Comparison of ENCODE assay signal across 8 cellular contexts in genomic region chr1:43172532-43172972, GRCh38. TPM values are rescaled to one million over a fixed set of nuclear protein-coding genes. Genes with fewer than 3 reads are reported as not detected.
A peak's percentile ranks its signal among the peaks of the same experiment; 100 is the strongest.
DNase-seq lines count a peak whose midpoint lies in the region; ATAC-seq, FAIRE-seq and TF ChIP-seq lines count a peak whose summit lies in the region.

No MANE protein-coding gene starts in this region.

- BruUV-seq in endothelial cell of umbilical vein (replicated peaks; lab: Mats Ljungman, UMichigan) = no TSS peak

- peaks cover 3% of the 10 kb centered on the region for H3K9me3 Mint-ChIP-seq in activated CD4-positive, alpha-beta memory T cell treated with anti-CD3 and anti-CD28 coated beads, Interleukin-2, amount 10 ng/mL, durations not matched to agents 7 days and 5 days

- peaks cover 35% of the 10 kb centered on the region for H3K36me3 Mint-ChIP-seq in activated CD4-positive, alpha-beta memory T cell treated with anti-CD3 and anti-CD28 coated beads, Interleukin-2, amount 10 ng/mL, durations not matched to agents 7 days and 5 days (ENCODE audit: low read depth)

- peaks cover 12% of the 10 kb centered on the region for H3K4me1 ChIP-seq in endothelial cell of umbilical vein (ENCODE audit: control insufficient read depth, extremely low read depth, insufficient read depth, low read length)

- DNase-seq in AG10803 (ENCODE audit: low read depth) (peak; percentile 84), NCI-H69 (lab: John Stamatoyannopoulos, UW) (peak; percentile 88), endothelial cell of umbilical vein (ENCODE audit: low read depth, low spot score) (peak; percentile 77), middle frontal gyrus (ENCODE audit: extremely low spot score, low spot score) (peak; percentile 44)
- DNase-seq in activated CD4-positive, alpha-beta memory T cell treated with anti-CD3 and anti-CD28 coated beads, Interleukin-2, amount 10 ng/mL, durations not matched to agents 7 days and 5 days = peak; percentile 86
- peak; percentile 64 to 75 for DNase-seq in stimulated activated CD8-positive, alpha-beta memory T cell treated with anti-CD3 and anti-CD28 coated beads, Interleukin-15, amount 100 ng/mL, for 48 hours (ENCODE audit: low read depth in 2 of 2)

- no peak for TF ChIP-seq CTCF in AG10803 (conservative IDR thresholded peaks at IDR 0.05; ENCODE audit: low read length)
- TF ChIP-seq CTCF in endothelial cell of umbilical vein (IDR thresholded peaks at IDR 0.05; ENCODE audit: extremely low read depth in 1 of 2, insufficient read depth in 1 of 2, low read depth in 1 of 2, low read length in 2 of 2) = no peak

- peak overlapping the region; percentile 21 for H3K4me2 ChIP-seq in endothelial cell of umbilical vein (ENCODE audit: insufficient read depth, low read length)

- no peak overlapping the region for H3K27ac Mint-ChIP-seq in activated CD4-positive, alpha-beta memory T cell treated with anti-CD3 and anti-CD28 coated beads, Interleukin-2, amount 10 ng/mL, durations not matched to agents 7 days and 5 days

- peak overlapping the region; percentile 30 for H3K27ac ChIP-seq in endothelial cell of umbilical vein (ENCODE audit: insufficient read depth, low read depth, low read length)

- peak overlapping the region; percentile 43 for H3K9ac ChIP-seq in endothelial cell of umbilical vein (replicated peaks; ENCODE audit: extremely low read depth, insufficient read depth, low read length)

- peaks cover 30% of the 10 kb centered on the region for H3K79me2 ChIP-seq in endothelial cell of umbilical vein (ENCODE audit: control insufficient read depth, insufficient read depth, low read length)

- intact Hi-C loops in endothelial cell of umbilical vein (cut with micrococcal nuclease) = loop anchor here (1.0 kb wide), 2 partner anchors 35 to 129 kb away; no protein-coding TSS in a partner anchor

- H4K20me1 ChIP-seq in endothelial cell of umbilical vein (replicated peaks; ENCODE audit: control insufficient read depth, extremely low read depth, insufficient read depth, low read length) = no peaks in the 10 kb centered on the region

- peak overlapping the region; percentile 98 for H3K4me3 ChIP-seq in AG10803 (ENCODE audit: low read length)
- H3K4me3 ChIP-seq in endothelial cell of umbilical vein (replicated peaks in 1 of 3; ENCODE audit: insufficient read depth in 1 of 3, low read depth in 1 of 3, low read length in 3 of 3) = peak overlapping the region; percentile 6 to 81 (median 51)

- no peaks in the 10 kb centered on the region for H3K9me1 ChIP-seq in endothelial cell of umbilical vein (replicated peaks; ENCODE audit: control insufficient read depth, extremely low read depth, insufficient read depth, low read length)

- dilution Hi-C loops in endothelial cell of umbilical vein (cut with MboI; ENCODE audit: extremely low pct_ligation_motif_present, low sequenced_read_pairs) = no loop called here

- H3K27me3 Mint-ChIP-seq in activated CD4-positive, alpha-beta memory T cell treated with anti-CD3 and anti-CD28 coated beads, Interleukin-2, amount 10 ng/mL, durations not matched to agents 7 days and 5 days = peaks cover 27% of the 10 kb centered on the region

- FAIRE-seq in endothelial cell of umbilical vein (lab: Jason Lieb, UNC) = no peak

- H2AFZ ChIP-seq in endothelial cell of umbilical vein (ENCODE audit: low read depth, low read length) = peak overlapping the region; percentile 77

- H3K4me3 Mint-ChIP-seq in activated CD4-positive, alpha-beta memory T cell treated with anti-CD3 and anti-CD28 coated beads, Interleukin-2, amount 10 ng/mL, durations not matched to agents 7 days and 5 days = peak overlapping the region; percentile 93

- ATAC-seq in GM19324 (IDR thresholded peaks at IDR 0.05; ENCODE audit: low FRiP score, unreplicated experiment) = peak; percentile 37
- ATAC-seq in HG03520 (IDR thresholded peaks at IDR 0.05; ENCODE audit: unreplicated experiment) = peak; percentile 30

- POLR2A ChIA-PET in activated CD4-positive, alpha-beta memory T cell treated with anti-CD3 and anti-CD28 coated beads, Interleukin-2, amount 10 ng/mL, durations not matched to agents 7 days and 5 days (lab: Charles Lee) = interaction anchor here (0.8 to 0.9 kb wide), 5 partner anchors 186 to 478 kb away, joined by 3 to 6 read pairs (median 4); partner anchors contain the start of genes C1orf50, CDC20, KDM4A and P3H1
- POLR2A ChIA-PET in endothelial cell of umbilical vein (lab: Charles Lee) = interaction anchor here (3.5 kb wide), 1 partner anchor 34 kb away, joined by 23 read pairs; no protein-coding TSS in a partner anchor

- peaks cover 8% of the 10 kb centered on the region in 2 experiments for H3K36me3 ChIP-seq in endothelial cell of umbilical vein (ENCODE audit: control insufficient read depth in 2 of 2, extremely low read depth in 1 of 2, insufficient read depth in 2 of 2, low read length in 2 of 2)

- H3K27me3 ChIP-seq in endothelial cell of umbilical vein (ENCODE audit: control insufficient read depth in 2 of 2, insufficient read depth in 2 of 2, low read length in 2 of 2) = peaks cover 0 to 4% of the 10 kb centered on the region in 2 experiments

- TF ChIP-seq POLR2A in endothelial cell of umbilical vein (IDR thresholded peaks at IDR 0.05; ENCODE audit: low read depth, low read length) = no peak

- H3K4me1 Mint-ChIP-seq in activated CD4-positive, alpha-beta memory T cell treated with anti-CD3 and anti-CD28 coated beads, Interleukin-2, amount 10 ng/mL, durations not matched to agents 7 days and 5 days = peaks cover 34% of the 10 kb centered on the region

- CTCF ChIA-PET in activated CD4-positive, alpha-beta memory T cell treated with anti-CD3 and anti-CD28 coated beads, Interleukin-2, amount 10 ng/mL, durations not matched to agents 7 days and 5 days (lab: Charles Lee) = interaction anchor here (1.2 kb wide), 1 partner anchor 406 kb away, joined by 4 read pairs; the partner anchor contains the start of genes C1orf50 and P3H1
- CTCF ChIA-PET in endothelial cell of umbilical vein (lab: Charles Lee) = interaction anchor here (1.7 to 2.3 kb wide), 5 partner anchors 33 to 259 kb away, joined by 6 to 14 read pairs (median 9); no protein-coding TSS in a partner anchor

- H3K9me3 ChIP-seq in endothelial cell of umbilical vein (replicated peaks; ENCODE audit: control insufficient read depth, insufficient read depth, low read length) = no peaks in the 10 kb centered on the region

TF ChIP-seq in endothelial cell of umbilical vein, 7 proteins besides CTCF, POLR2A, EP300 and RAD21:
- TF ChIP-seq POLR2AphosphoS5 (IDR thresholded peaks at IDR 0.05; ENCODE audit: insufficient read depth, low read depth, low read length) (no peak), MAX (IDR thresholded peaks at IDR 0.05; ENCODE audit: insufficient read depth, insufficient read length) (peak; percentile 67)
TF ChIP-seq in endothelial cell of umbilical vein: peak in this region for 1.

RNA-seq across cellular contexts. Expression of gene CFAP57, which starts 0.4 kb away (rescaled TPM):
- under 1 TPM in 1 of 2 experiments, not detected in 1; 0.10 TPM for total RNA-seq in activated CD4-positive, alpha-beta memory T cell treated with anti-CD3 and anti-CD28 coated beads, Interleukin-2, amount 10 ng/mL, durations not matched to agents 7 days and 5 days
- total RNA-seq in endothelial cell of umbilical vein = 0.28 and 0.88 TPM in 2 replicates
- 0.83 and 0.91 TPM in 2 replicates for polyA plus RNA-seq in endothelial cell of umbilical vein
- 0.62 and 1.0 TPM in 2 replicates for polyA plus RNA-seq in endothelial cell of umbilical vein (2011; cell fraction: cytosol; rRNA removed)
- polyA plus RNA-seq in endothelial cell of umbilical vein (2011; cell fraction: nucleus; rRNA removed) = 5.5 and 6.1 TPM in 2 replicates
- polyA plus RNA-seq in endothelial cell of umbilical vein (2012) = 0.54 and 0.68 TPM in 2 replicates
- 0.62 and 0.68 TPM in 2 replicates for polyA minus RNA-seq in endothelial cell of umbilical vein
- polyA minus RNA-seq in endothelial cell of umbilical vein (2011; cell fraction: cytosol; rRNA and poly(A)+ RNA removed) = 0.41 TPM
- 0.72 and 0.87 TPM in 2 replicates for polyA minus RNA-seq in endothelial cell of umbilical vein (2011; cell fraction: nucleus; rRNA and poly(A)+ RNA removed)

RNA-seq across cellular contexts. Expression of gene EBNA1BP2, which starts 0.5 kb away (rescaled TPM):
- total RNA-seq in activated CD4-positive, alpha-beta memory T cell treated with anti-CD3 and anti-CD28 coated beads, Interleukin-2, amount 10 ng/mL, durations not matched to agents 7 days and 5 days = 10 to 100 TPM; 37.8 to 39.8 TPM
- total RNA-seq in endothelial cell of umbilical vein = 104 and 105 TPM in 2 replicates
- polyA plus RNA-seq in endothelial cell of umbilical vein = 32.1 and 47.8 TPM in 2 replicates
- polyA plus RNA-seq in endothelial cell of umbilical vein (2011; cell fraction: cytosol; rRNA removed) = 82.4 and 90.7 TPM in 2 replicates
- 71.7 and 74.9 TPM in 2 replicates for polyA plus RNA-seq in endothelial cell of umbilical vein (2011; cell fraction: nucleus; rRNA removed)
- 95.8 and 145 TPM in 2 replicates for polyA plus RNA-seq in endothelial cell of umbilical vein (2012)
- 37.6 and 43.6 TPM in 2 replicates for polyA minus RNA-seq in endothelial cell of umbilical vein
- 43.0 TPM for polyA minus RNA-seq in endothelial cell of umbilical vein (2011; cell fraction: cytosol; rRNA and poly(A)+ RNA removed)
- 28.8 and 32.4 TPM in 2 replicates for polyA minus RNA-seq in endothelial cell of umbilical vein (2011; cell fraction: nucleus; rRNA and poly(A)+ RNA removed)

Comparison
In these comparisons a context has a peak if more than half of its experiments do, and no peak if none do; other contexts are left out.
1. Peak in every context shown above with its lines: DNase-seq, ATAC-seq, H3K4me3 ChIP-seq and H3K27ac ChIP-seq.